10 cellular contexts compared by ENCODE assay signal in genomic region chr16:81405702-81406113, GRCh38. TPM values are rescaled to one million over a fixed set of nuclear protein-coding genes. Genes with fewer than 3 reads are reported as not detected.
DNase-seq lines count a peak whose midpoint lies in the region; ATAC-seq and TF ChIP-seq lines count a peak whose summit lies in the region.
"Had no signal": no experiment of that assay in that cellular context is flagged by ENCODE, and none has a peak within 500 bp of the region (broad histone marks: within the 10 kb centered on the region; RNA-seq: fewer than 3 reads in every experiment).

No MANE protein-coding gene starts in this region.

- peak overlapping the region; percentile 90 for H3K27ac Mint-ChIP-seq in type B pancreatic cell
- H3K27ac Mint-ChIP-seq in activated naive CD4-positive, alpha-beta T cell treated with anti-CD3 and anti-CD28 coated beads, Interleukin-2, amount 50 U/mL, for 72 hours = no peak overlapping the region
- no peak overlapping the region for H3K27ac Mint-ChIP-seq in effector memory CD8-positive, alpha-beta T cell
- H3K27ac Mint-ChIP-seq: nephron progenitor cell had no signal

- DNase-seq in NCI-H82 (lab: John Stamatoyannopoulos, UW) = peak; percentile 34
- DNase-seq in NCI-H82 treated with DMSO at 0.1 percent for 48 hours (lab: John Stamatoyannopoulos, UW; ENCODE audit: unreplicated experiment) = no peak
- DNase-seq in amniotic epithelial cell (ENCODE audit: low read depth) = peak; percentile 91
- DNase-seq in iPS-NIHi11 (ENCODE audit: low spot score) = peak; percentile 73
- no peak for DNase-seq in type B pancreatic cell (ENCODE audit: extremely low spot score, unreplicated experiment)
- DNase-seq in activated naive CD4-positive, alpha-beta T cell treated with anti-CD3 and anti-CD28 coated beads, Interleukin-2, amount 50 U/mL, for 72 hours (ENCODE audit: low spot score in 2 of 2) = no peak
- DNase-seq in effector memory CD8-positive, alpha-beta T cell = no peak
- DNase-seq: NCI-H510A treated with DMSO at 0.1 percent for 48 hours, nephron progenitor cell had no signal

- peak; percentile 29 for TF ChIP-seq CTCF in type B pancreatic cell (conservative IDR thresholded peaks at IDR 0.05)

- H3K4me3 Mint-ChIP-seq in type B pancreatic cell = no peak overlapping the region
- no peak overlapping the region for H3K4me3 Mint-ChIP-seq in effector memory CD8-positive, alpha-beta T cell
- H3K4me3 Mint-ChIP-seq: nephron progenitor cell had no signal

- H3K4me1 Mint-ChIP-seq in type B pancreatic cell (ENCODE audit: unreplicated experiment) = peaks cover 4% of the 10 kb centered on the region
- H3K4me1 Mint-ChIP-seq in effector memory CD8-positive, alpha-beta T cell (ENCODE audit: low read depth in 2 of 2) = peaks cover 0 to 4% of the 10 kb centered on the region in 2 donors

- ATAC-seq in GM19452 (IDR thresholded peaks at IDR 0.05; ENCODE audit: unreplicated experiment) = no peak
- no peak for ATAC-seq in activated naive CD4-positive, alpha-beta T cell treated with anti-CD3 and anti-CD28 coated beads, Interleukin-2, amount 50 U/mL, for 72 hours
- ATAC-seq in effector memory CD8-positive, alpha-beta T cell (replicated peaks) = no peak

- H3K9me3 Mint-ChIP-seq in type B pancreatic cell = no peaks in the 10 kb centered on the region
- H3K9me3 Mint-ChIP-seq in activated naive CD4-positive, alpha-beta T cell treated with anti-CD3 and anti-CD28 coated beads, Interleukin-2, amount 50 U/mL, for 72 hours = no peaks in the 10 kb centered on the region
- no peaks in the 10 kb centered on the region for H3K9me3 Mint-ChIP-seq in effector memory CD8-positive, alpha-beta T cell
- H3K9me3 Mint-ChIP-seq: nephron progenitor cell had no signal

- no peaks in the 10 kb centered on the region for H3K27me3 Mint-ChIP-seq in type B pancreatic cell
- H3K27me3 Mint-ChIP-seq in effector memory CD8-positive, alpha-beta T cell = peaks cover 0 to 14% of the 10 kb centered on the region in 2 donors

- no peaks in the 10 kb centered on the region for H3K36me3 Mint-ChIP-seq in type B pancreatic cell
- H3K36me3 Mint-ChIP-seq in activated naive CD4-positive, alpha-beta T cell treated with anti-CD3 and anti-CD28 coated beads, Interleukin-2, amount 50 U/mL, for 72 hours = no peaks in the 10 kb centered on the region
- H3K36me3 Mint-ChIP-seq in effector memory CD8-positive, alpha-beta T cell (ENCODE audit: insufficient read depth) = no peaks in the 10 kb centered on the region

RNA-seq across cellular contexts. Expression of gene CMIP, which starts 38.9 kb away (rescaled TPM):
- 46.6 and 51.4 TPM in 2 replicates for total RNA-seq in type B pancreatic cell (ENCODE audit: low replicate concordance)
- 10 to 100 TPM; 35.5 to 51.5 TPM for total RNA-seq in activated naive CD4-positive, alpha-beta T cell treated with anti-CD3 and anti-CD28 coated beads, Interleukin-2, amount 50 U/mL, for 72 hours

Comparison
In these comparisons a context has a peak if more than half of its experiments do, and no peak if none do; other contexts are left out.
1. DNase-seq: peak in NCI-H82 (single experiment), amniotic epithelial cell (single experiment) and iPS-NIHi11 (single experiment); none in NCI-H82 treated with DMSO at 0.1 percent for 48 hours (single experiment), type B pancreatic cell (single experiment), activated naive CD4-positive, alpha-beta T cell treated with anti-CD3 and anti-CD28 coated beads, Interleukin-2, amount 50 U/mL, for 72 hours (0 of 2) and effector memory CD8-positive, alpha-beta T cell (0 of 3).